15 cellular contexts compared by ENCODE assay signal in the genomic region with DNA sequence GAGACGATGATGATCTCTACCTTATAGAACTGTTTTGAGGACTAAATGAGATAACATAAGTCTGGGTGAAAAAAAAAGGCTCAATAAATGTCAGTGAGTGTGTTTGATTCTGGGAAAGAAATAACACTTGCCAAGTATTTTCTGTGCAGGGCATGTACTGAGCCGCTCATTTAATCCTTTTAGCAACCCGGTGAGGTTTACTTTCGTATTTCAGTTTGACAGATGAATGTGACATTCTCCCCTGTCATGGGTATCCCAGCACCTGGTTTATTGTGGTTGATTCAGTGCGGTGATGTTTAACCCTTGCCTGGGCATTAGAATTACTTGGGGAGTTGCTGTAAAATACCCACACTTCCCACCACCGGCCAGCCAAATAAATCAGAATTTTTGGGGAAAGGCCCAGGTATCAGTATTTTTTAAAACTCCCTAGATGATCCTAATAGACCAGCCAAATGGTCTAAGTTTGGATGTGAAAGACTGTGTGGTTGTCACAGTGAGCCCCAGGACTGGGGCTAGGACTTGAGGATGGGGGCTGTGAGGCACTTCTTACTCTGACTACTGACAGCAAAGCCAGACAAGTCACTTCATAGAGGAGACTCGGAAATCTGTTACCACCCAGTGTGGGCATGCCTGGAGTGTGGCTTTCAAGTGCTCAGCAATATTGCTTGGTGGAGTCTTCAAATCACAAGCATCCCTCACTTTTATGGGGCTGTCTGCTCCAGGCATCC.
DNase-seq lines count a peak whose midpoint lies in the region; ATAC-seq and TF ChIP-seq lines count a peak whose summit lies in the region.
"Had no signal": no experiment of that assay in that cellular context is flagged by ENCODE, and none has a peak within 500 bp of the region (broad histone marks: within the 10 kb centered on the region; RNA-seq: fewer than 3 reads in every experiment).

No MANE protein-coding gene starts in this region.

- H3K4me3 Mint-ChIP-seq in activated T-cell treated with anti-CD3 and anti-CD28 coated beads, Interleukin-2, amount 50 U/mL, for 24 hours: no peak overlapping the region
- H3K4me3 Mint-ChIP-seq in stimulated activated naive B cell treated with anti-CD40 and anti-IgM and Interleukin-4, amounts not matched to agents 10 μg/mL and 1 μg/mL and 100 μg/mL, for 72 hours: no peak overlapping the region
- H3K4me3 Mint-ChIP-seq: HFFc6 had no signal

- H3K27me3 ChIP-seq in MM.1S (replicated peaks; ENCODE audit: insufficient read depth, low read length) (no peaks in the 10 kb centered on the region), tibial nerve (peaks cover 0 to 9% of the 10 kb centered on the region in 2 donors)

- TF ChIP-seq POLR2A in tibial nerve (IDR thresholded peaks at IDR 0.05): no peak

- peaks cover 55% of the 10 kb centered on the region for H3K27me3 Mint-ChIP-seq in activated T-cell treated with anti-CD3 and anti-CD28 coated beads, Interleukin-2, amount 50 U/mL, for 24 hours
- H3K27me3 Mint-ChIP-seq in stimulated activated naive B cell treated with anti-CD40 and anti-IgM and Interleukin-4, amounts not matched to agents 10 μg/mL and 1 μg/mL and 100 μg/mL, for 72 hours: peaks cover 16 to 31% of the 10 kb centered on the region in 2 donors

- peak overlapping the region; percentile 34 for H3K27ac Mint-ChIP-seq in activated T-cell treated with anti-CD3 and anti-CD28 coated beads, Interleukin-2, amount 50 U/mL, for 24 hours
- H3K27ac Mint-ChIP-seq in stimulated activated naive B cell treated with anti-CD40 and anti-IgM and Interleukin-4, amounts not matched to agents 10 μg/mL and 1 μg/mL and 100 μg/mL, for 72 hours: no peak overlapping the region

- H3K9ac ChIP-seq in MM.1S (ENCODE audit: low read length): no peak overlapping the region

- no peaks in the 10 kb centered on the region for H3K9me2 ChIP-seq in MM.1S (replicated peaks; ENCODE audit: insufficient read depth, low read length)

- H3K36me3 ChIP-seq in MM.1S (replicated peaks; ENCODE audit: insufficient read depth, low read length): no peaks in the 10 kb centered on the region
- no peaks in the 10 kb centered on the region for H3K36me3 ChIP-seq in tibial nerve

- H3K9me3 Mint-ChIP-seq in activated T-cell treated with anti-CD3 and anti-CD28 coated beads, Interleukin-2, amount 50 U/mL, for 24 hours: no peaks in the 10 kb centered on the region
- no peaks in the 10 kb centered on the region for H3K9me3 Mint-ChIP-seq in stimulated activated naive B cell treated with anti-CD40 and anti-IgM and Interleukin-4, amounts not matched to agents 10 μg/mL and 1 μg/mL and 100 μg/mL, for 72 hours
- H3K9me3 Mint-ChIP-seq: HFFc6 had no signal

- H3K27ac ChIP-seq in MM.1S (ENCODE audit: low read length) (peak overlapping the region; percentile 51; the same call in 1 of the 2 replicates), epithelial cell of prostate (peak overlapping the region; percentile 86), tibial nerve (no peak overlapping the region)
- H3K27ac ChIP-seq: dorsolateral prefrontal cortex had no signal

- peaks cover 22% of the 10 kb centered on the region for H3K4me1 Mint-ChIP-seq in activated T-cell treated with anti-CD3 and anti-CD28 coated beads, Interleukin-2, amount 50 U/mL, for 24 hours (ENCODE audit: low read depth)
- peaks cover 15 to 33% of the 10 kb centered on the region in 2 donors for H3K4me1 Mint-ChIP-seq in stimulated activated naive B cell treated with anti-CD40 and anti-IgM and Interleukin-4, amounts not matched to agents 10 μg/mL and 1 μg/mL and 100 μg/mL, for 72 hours

- no peaks in the 10 kb centered on the region for H4K20me1 ChIP-seq in MM.1S (ENCODE audit: insufficient read depth, low read length)

- H3K4me2 ChIP-seq in MM.1S (ENCODE audit: low read depth, low read length): peak overlapping the region; percentile 21; the same call in 1 of the 2 replicates

- H3K4me1 ChIP-seq in MM.1S (ENCODE audit: low read length) (peaks cover 12% of the 10 kb centered on the region), tibial nerve (no peaks in the 10 kb centered on the region)

- 44 to 46% methylated on average over 7 of the region's 7 CpGs for WGBS in tibial nerve, 2 donors

- no peaks in the 10 kb centered on the region for H3F3A ChIP-seq in MM.1S (ENCODE audit: insufficient read depth, low read length)

- TF ChIP-seq EP300 in tibial nerve (IDR thresholded peaks at IDR 0.05): no peak

- DNase-seq in activated T-cell treated with anti-CD3 and anti-CD28 coated beads, Interleukin-2, amount 50 U/mL, for 24 hours: no peak
- DNase-seq in activated T-cell treated with anti-CD3 and anti-CD28 coated beads for 4 hours: no peak
- peak; percentile 85 for DNase-seq in MM.1S
- DNase-seq in epithelial cell of prostate (ENCODE audit: low read depth, low spot score): no peak
- DNase-seq in stimulated activated naive B cell treated with anti-CD40 and anti-IgM and Interleukin-4, amounts not matched to agents 10 μg/mL and 1 μg/mL and 100 μg/mL, for 72 hours: no peak
- DNase-seq in glomerular visceral epithelial cell (ENCODE audit: extremely low spot score): no peak
- DNase-seq in tibial nerve (ENCODE audit: low spot score in 2 of 2): no peak
- DNase-seq in medulla oblongata (ENCODE audit: extremely low spot score): no peak
- DNase-seq: activated CD8-positive, alpha-beta memory T cell treated with anti-CD3 and anti-CD28 coated beads for 24 hours; activated naive CD4-positive, alpha-beta T cell treated with Interleukin-2 at 50 U/mL for 16 hours; dorsolateral prefrontal cortex; HFFc6; hypothalamus; NCI-H226; stimulated activated naive CD4-positive, alpha-beta T cell treated with Interleukin-2 at 50 U/mL for 16 hours had no signal

- H3K4me3 ChIP-seq in MM.1S (ENCODE audit: low read length) (no peak overlapping the region), tibial nerve (no peak overlapping the region)
- H3K4me3 ChIP-seq: dorsolateral prefrontal cortex had no signal

- TF ChIP-seq CTCF in MM.1S (IDR thresholded peaks at IDR 0.05; ENCODE audit: low read length) (no peak), tibial nerve (IDR thresholded peaks at IDR 0.05) (no peak)

- H2AFZ ChIP-seq in MM.1S (ENCODE audit: low read length): no peak overlapping the region

- no peaks in the 10 kb centered on the region for H3K79me2 ChIP-seq in MM.1S (ENCODE audit: low read length)

- H3K36me3 Mint-ChIP-seq in activated T-cell treated with anti-CD3 and anti-CD28 coated beads, Interleukin-2, amount 50 U/mL, for 24 hours (ENCODE audit: low read depth): no peaks in the 10 kb centered on the region
- H3K36me3 Mint-ChIP-seq in stimulated activated naive B cell treated with anti-CD40 and anti-IgM and Interleukin-4, amounts not matched to agents 10 μg/mL and 1 μg/mL and 100 μg/mL, for 72 hours: no peaks in the 10 kb centered on the region

- peak; percentile 68 to 76 for ATAC-seq in stimulated activated naive B cell treated with anti-CD40 and anti-IgM and Interleukin-4, amounts not matched to agents 10 μg/mL and 1 μg/mL and 100 μg/mL, for 72 hours (replicated peaks)

- H3K9me3 ChIP-seq in MM.1S (replicated peaks; ENCODE audit: insufficient read depth, low read length): no peaks in the 10 kb centered on the region
- H3K9me3 ChIP-seq in tibial nerve: no peaks in the 10 kb centered on the region

Comparison
In these comparisons a context has a peak if more than half of its experiments do, and no peak if none do; other contexts are left out.
1. H3K27ac ChIP-seq: peak in MM.1S (single experiment) and epithelial cell of prostate (single experiment); none in tibial nerve (0 of 4).